In genomic region chr11:120773501-120774031, GRCh38 we compare ENCODE assay signal across 15 cellular contexts.
DNase-seq lines count a peak whose midpoint lies in the region; ATAC-seq, FAIRE-seq and TF ChIP-seq lines count a peak whose summit lies in the region.
"Had no signal": no experiment of that assay in that cellular context is flagged by ENCODE, and none has a peak within 500 bp of the region (broad histone marks: within the 10 kb centered on the region; RNA-seq: fewer than 3 reads in every experiment).

No MANE protein-coding gene starts in this region.

- no peak overlapping the region for H3K27ac ChIP-seq in BLaER1
- H3K27ac ChIP-seq in foreskin keratinocyte = no peak overlapping the region
- H3K27ac ChIP-seq: epithelial cell of prostate, KMS-11 had no signal

- TF ChIP-seq CTCF in bronchial epithelial cell (IDR thresholded peaks at IDR 0.05; ENCODE audit: insufficient read depth, low read length, severe bottlenecking) (no peak), foreskin keratinocyte (conservative IDR thresholded peaks at IDR 0.05) (no peak)

- H3K4me1 ChIP-seq in BLaER1 = peaks cover 9% of the 10 kb centered on the region; the same call in 1 of the 2 replicates
- no peaks in the 10 kb centered on the region for H3K4me1 ChIP-seq in foreskin keratinocyte

- no peak for FAIRE-seq in bronchial epithelial cell (lab: Jason Lieb, UNC)

- no peaks in the 10 kb centered on the region for H4K20me1 ChIP-seq in BLaER1

- peaks cover 11% of the 10 kb centered on the region; the same call in 1 of the 2 replicates for H3K9me3 ChIP-seq in BLaER1

- DNase-seq in bronchial epithelial cell (ENCODE audit: low read depth) (peak; percentile 1), NCI-H1417 treated with DMSO at 0.1 percent for 48 hours (lab: John Stamatoyannopoulos, UW) (no peak), foreskin keratinocyte (no peak), DMS79 (lab: John Stamatoyannopoulos, UW) (no peak)
- DNase-seq: AML-193; right cardiac atrium; stimulated activated CD8-positive, alpha-beta memory T cell treated with anti-CD3 and anti-CD28 coated beads, Interleukin-4, amount 100 ng/mL, for 48 hours had no signal

- H3K36me3 ChIP-seq in BLaER1 (no peaks in the 10 kb centered on the region), bronchial epithelial cell (ENCODE audit: control insufficient read depth, insufficient read depth, low read length) (no peaks in the 10 kb centered on the region)

- H3K27me3 ChIP-seq in BLaER1 = no peaks in the 10 kb centered on the region
- H3K27me3 ChIP-seq in bronchial epithelial cell (ENCODE audit: control insufficient read depth, insufficient read depth, low read length) = no peaks in the 10 kb centered on the region
- H3K27me3 ChIP-seq in foreskin keratinocyte = peaks cover 3% of the 10 kb centered on the region

- H3K9ac ChIP-seq in BLaER1 = no peak overlapping the region
- H3K9ac ChIP-seq: KMS-11 had no signal

- peak overlapping the region; percentile 26 for H3K4me2 ChIP-seq in BLaER1
- H3K4me2 ChIP-seq: KMS-11 had no signal

- H3K4me3 ChIP-seq in BLaER1 = no peak overlapping the region
- no peak overlapping the region for H3K4me3 ChIP-seq in bronchial epithelial cell (ENCODE audit: low read depth, low read length)
- H3K4me3 ChIP-seq: lung had no signal

- ATAC-seq in GM19438 (IDR thresholded peaks at IDR 0.05; ENCODE audit: low read depth, unreplicated experiment) (peak; percentile 77), HG03039 (IDR thresholded peaks at IDR 0.05; ENCODE audit: unreplicated experiment) (peak; percentile 72), foreskin keratinocyte (no peak)
- ATAC-seq in activated CD4-positive, CD25-positive, alpha-beta regulatory T cell treated with anti-CD3 and anti-CD28 coated beads, Interleukin-2, amount 50 U/mL, for 24 hours = no peak
- ATAC-seq: right cardiac atrium, WTC11 had no signal

Comparison
In these comparisons a context has a peak if more than half of its experiments do, and no peak if none do; other contexts are left out.
1. ATAC-seq: peak in GM19438 (single experiment) and HG03039 (single experiment); none in activated CD4-positive, CD25-positive, alpha-beta regulatory T cell treated with anti-CD3 and anti-CD28 coated beads, Interleukin-2, amount 50 U/mL, for 24 hours (0 of 2) and foreskin keratinocyte (single experiment).